ENCODE assay signal across 18 cellular contexts in genomic region chr12:130133851-130134562, GRCh38. TPM values are rescaled to one million over a fixed set of nuclear protein-coding genes. Genes with fewer than 3 reads are reported as not detected.
A peak's percentile ranks its signal among the peaks of the same experiment; 100 is the strongest.
DNase-seq lines count a peak whose midpoint lies in the region; ATAC-seq, FAIRE-seq and TF ChIP-seq lines count a peak whose summit lies in the region.
"Had no signal": no experiment of that assay in that cellular context is flagged by ENCODE, and none has a peak within 500 bp of the region (broad histone marks: within the 10 kb centered on the region; RNA-seq: fewer than 3 reads in every experiment).

No MANE protein-coding gene starts in this region.

- in situ Hi-C loops in mammary epithelial cell (cut with MboI; ENCODE audit: low sequenced_read_pairs in 2 of 2) = no loop called here

- POLR2A ChIA-PET in activated CD8-positive, alpha-beta T cell treated with anti-CD3 and anti-CD28 coated beads for 36 hours (lab: Charles Lee) = no interaction called here

- no peaks in the 10 kb centered on the region for H3K36me3 Mint-ChIP-seq in activated CD8-positive, alpha-beta T cell treated with anti-CD3 and anti-CD28 coated beads for 36 hours (ENCODE audit: low read depth)
- H3K36me3 Mint-ChIP-seq: CD14-positive monocyte; CD4-positive, alpha-beta memory T cell had no signal

- H3K4me2 ChIP-seq in keratinocyte (ENCODE audit: control insufficient read depth, extremely low read depth, insufficient read depth, low read depth, low read length) = no peak overlapping the region
- H3K4me2 ChIP-seq in mammary epithelial cell (ENCODE audit: insufficient read depth, low read depth, low read length) = no peak overlapping the region

- CTCF ChIA-PET in mammary epithelial cell (lab: Charles Lee; ENCODE audit: low non-redundant PET) = no interaction called here
- CTCF ChIA-PET in activated CD8-positive, alpha-beta T cell treated with anti-CD3 and anti-CD28 coated beads for 36 hours (lab: Charles Lee) = no interaction called here

- H3K9ac ChIP-seq in keratinocyte (ENCODE audit: control insufficient read depth, extremely low read depth, insufficient read depth, low read length) (peak overlapping the region; percentile 13), mammary epithelial cell (ENCODE audit: insufficient read depth, low read length) (no peak overlapping the region)

- no peak for TF ChIP-seq CTCF in keratinocyte (optimal IDR thresholded peaks at IDR 0.05 in 1 of 3, IDR thresholded peaks at IDR 0.05 in 1 of 3, conservative IDR thresholded peaks at IDR 0.05 in 1 of 3; ENCODE audit: extremely low read depth in 1 of 3, insufficient read depth in 2 of 3, low read length in 3 of 3)
- no peak for TF ChIP-seq CTCF in mammary epithelial cell (conservative IDR thresholded peaks at IDR 0.05 in 1 of 2, IDR thresholded peaks at IDR 0.05 in 1 of 2; ENCODE audit: extremely low read depth in 1 of 2, insufficient read depth in 1 of 2, low read depth in 1 of 2, low read length in 2 of 2)
- no peak for TF ChIP-seq CTCF in activated CD8-positive, alpha-beta T cell treated with anti-CD3 and anti-CD28 coated beads for 36 hours (IDR thresholded peaks at IDR 0.05)

- peaks cover 2% of the 10 kb centered on the region for H3K4me1 Mint-ChIP-seq in activated CD8-positive, alpha-beta T cell treated with anti-CD3 and anti-CD28 coated beads for 36 hours (ENCODE audit: low read depth)
- H3K4me1 Mint-ChIP-seq: CD14-positive monocyte had no signal

- peak overlapping the region; percentile 37 for H3K4me3 ChIP-seq in Jurkat, Clone E6-1 (ENCODE audit: low read length)
- H3K4me3 ChIP-seq in keratinocyte (ENCODE audit: control insufficient read depth in 2 of 3, extremely low read depth in 1 of 3, insufficient read depth in 2 of 3, low read depth in 1 of 3, low read length in 3 of 3) (no peak overlapping the region), mammary epithelial cell (replicated peaks in 1 of 3; ENCODE audit: insufficient read depth in 1 of 3, low read depth in 2 of 3, low read length in 3 of 3) (no peak overlapping the region)
- no peak overlapping the region for H3K4me3 ChIP-seq in effector memory CD4-positive, alpha-beta T cell (ENCODE audit: insufficient read depth, low read depth, low read length, poor library complexity, severe bottlenecking)

- 72% methylated on average over 18 of the region's 26 CpGs for WGBS in mammary epithelial cell (ENCODE audit: low coverage, missing lambda C conversion rate)

- peak; percentile 65 for DNase-seq in Jurkat, Clone E6-1 (ENCODE audit: low read depth, low spot score)
- DNase-seq in SK-N-DZ (ENCODE audit: low spot score) (peak; percentile 37), keratinocyte (ENCODE audit: low read depth, low spot score) (no peak), posterior vena cava (ENCODE audit: low spot score) (peak; percentile 68), mammary epithelial cell (no peak)
- DNase-seq in activated CD8-positive, alpha-beta T cell treated with anti-CD3 and anti-CD28 coated beads for 36 hours = no peak
- no peak for DNase-seq in effector memory CD4-positive, alpha-beta T cell
- DNase-seq: ACHN; BE2C; CD4-positive, alpha-beta memory T cell; DMS79; GF-D8; GOT3; H9 had no signal

- no peaks in the 10 kb centered on the region for H4K20me1 ChIP-seq in keratinocyte (ENCODE audit: control insufficient read depth, extremely low read depth, insufficient read depth, low read length)
- no peaks in the 10 kb centered on the region for H4K20me1 ChIP-seq in mammary epithelial cell (ENCODE audit: insufficient read depth, low read length)

- H2AFZ ChIP-seq in keratinocyte (ENCODE audit: control insufficient read depth, low read length) = peak overlapping the region; percentile 46
- no peak overlapping the region for H2AFZ ChIP-seq in mammary epithelial cell (ENCODE audit: low read depth, low read length)

- peaks cover 29% of the 10 kb centered on the region for H3K4me1 ChIP-seq in keratinocyte (ENCODE audit: control insufficient read depth, extremely low read depth, insufficient read depth, low read length)
- no peaks in the 10 kb centered on the region for H3K4me1 ChIP-seq in mammary epithelial cell (ENCODE audit: insufficient read depth, low read length)
- H3K4me1 ChIP-seq in effector memory CD4-positive, alpha-beta T cell (ENCODE audit: control insufficient read depth, insufficient read depth, low read length, poor library complexity, severe bottlenecking) = no peaks in the 10 kb centered on the region
- H3K4me1 ChIP-seq: BE2C had no signal

- H3K27me3 Mint-ChIP-seq in activated CD8-positive, alpha-beta T cell treated with anti-CD3 and anti-CD28 coated beads for 36 hours = no peaks in the 10 kb centered on the region

- H3K27ac ChIP-seq in keratinocyte (ENCODE audit: control insufficient read depth, insufficient read depth, low read length) (no peak overlapping the region), mammary epithelial cell (ENCODE audit: insufficient read depth, low read depth, low read length) (no peak overlapping the region)
- no peak overlapping the region for H3K27ac ChIP-seq in effector memory CD4-positive, alpha-beta T cell (ENCODE audit: insufficient read depth, low read length, poor library complexity, severe bottlenecking)

- no peaks in the 10 kb centered on the region for H3K9me3 ChIP-seq in keratinocyte (ENCODE audit: control insufficient read depth, low read depth, low read length)
- peaks cover 48% of the 10 kb centered on the region for H3K9me3 ChIP-seq in mammary epithelial cell (replicated peaks; ENCODE audit: insufficient read depth, low read length)
- no peaks in the 10 kb centered on the region for H3K9me3 ChIP-seq in effector memory CD4-positive, alpha-beta T cell (ENCODE audit: control insufficient read depth, low read length)

- no peak for ATAC-seq in GM19324 (IDR thresholded peaks at IDR 0.05; ENCODE audit: low FRiP score, unreplicated experiment)
- no peak for ATAC-seq in activated CD8-positive, alpha-beta T cell treated with anti-CD3 and anti-CD28 coated beads for 36 hours

- H3K27ac Mint-ChIP-seq in activated CD8-positive, alpha-beta T cell treated with anti-CD3 and anti-CD28 coated beads for 36 hours = no peak overlapping the region
- H3K27ac Mint-ChIP-seq: CD14-positive monocyte; CD4-positive, alpha-beta memory T cell had no signal

- BruUV-seq in mammary epithelial cell (replicated peaks; lab: Mats Ljungman, UMichigan) = no TSS peak

- H3K79me2 ChIP-seq in keratinocyte (ENCODE audit: control insufficient read depth, insufficient read depth, low read length) (no peaks in the 10 kb centered on the region), mammary epithelial cell (ENCODE audit: insufficient read depth, low read length) (no peaks in the 10 kb centered on the region)

- H3K27me3 ChIP-seq in keratinocyte (ENCODE audit: control insufficient read depth, extremely low read depth, insufficient read depth, low read length) (peaks cover 3% of the 10 kb centered on the region), mammary epithelial cell (ENCODE audit: insufficient read depth, low read length) (no peaks in the 10 kb centered on the region)
- H3K27me3 ChIP-seq in effector memory CD4-positive, alpha-beta T cell (replicated peaks; ENCODE audit: control insufficient read depth, insufficient read depth, low read length, poor library complexity, severe bottlenecking) = no peaks in the 10 kb centered on the region

- FAIRE-seq in keratinocyte (lab: Jason Lieb, UNC) = no peak
- FAIRE-seq: A204.1 had no signal

- no peaks in the 10 kb centered on the region for H3K36me3 ChIP-seq in keratinocyte (ENCODE audit: control insufficient read depth in 2 of 2, extremely low read depth in 1 of 2, insufficient read depth in 2 of 2, low read length in 2 of 2)
- H3K36me3 ChIP-seq in mammary epithelial cell (ENCODE audit: insufficient read depth, low read length) = no peaks in the 10 kb centered on the region
- H3K36me3 ChIP-seq in effector memory CD4-positive, alpha-beta T cell (ENCODE audit: control insufficient read depth, insufficient read depth, low read length) = no peaks in the 10 kb centered on the region
- H3K36me3 ChIP-seq: BE2C had no signal

- intact Hi-C loops in posterior vena cava (cut with DNase I) = no loop called here
- intact Hi-C loops in mammary epithelial cell (cut with micrococcal nuclease) = no loop called here
- intact Hi-C loops in activated CD8-positive, alpha-beta T cell treated with anti-CD3 and anti-CD28 coated beads for 36 hours (cut with micrococcal nuclease) = no loop called here

- peaks cover 2% of the 10 kb centered on the region for H3K9me1 ChIP-seq in keratinocyte (ENCODE audit: control insufficient read depth, extremely low read depth, insufficient read depth, low read length)

- H3K4me3 Mint-ChIP-seq in activated CD8-positive, alpha-beta T cell treated with anti-CD3 and anti-CD28 coated beads for 36 hours = no peak overlapping the region
- H3K4me3 Mint-ChIP-seq: CD14-positive monocyte; CD4-positive, alpha-beta memory T cell; H9 had no signal

- no peaks in the 10 kb centered on the region for H3K9me3 Mint-ChIP-seq in activated CD8-positive, alpha-beta T cell treated with anti-CD3 and anti-CD28 coated beads for 36 hours

- dilution Hi-C loops in keratinocyte (cut with MboI; ENCODE audit: extremely low pct_ligation_motif_present, low sequenced_read_pairs) (no loop called here), mammary epithelial cell (cut with HindIII; ENCODE audit: low sequenced_read_pairs) (no loop called here)

RNA-seq across cellular contexts. Expression of gene FZD10, which starts 28.3 kb away (rescaled TPM):
- polyA plus RNA-seq in Jurkat, Clone E6-1 (2012; ENCODE audit: insufficient read depth, insufficient read length) = not detected
- polyA plus RNA-seq in SK-N-DZ (2014; cell fraction: cytosol; rRNA removed) = 0.24 TPM in 1 of 2 replicates, not detected in the other
- polyA plus RNA-seq in SK-N-DZ (2014; cell fraction: nucleus; rRNA removed) = not detected in 2 replicates
- polyA plus RNA-seq in keratinocyte (0.55 to 1.9 TPM (median 0.67 TPM) in 3 replicates), mammary epithelial cell (not detected)
- polyA plus RNA-seq in keratinocyte (2011; ENCODE audit: low read depth) = 0.91 TPM
- 0.29 and 0.48 TPM in 2 replicates for polyA plus RNA-seq in keratinocyte (2011; cell fraction: cytosol; rRNA removed)
- 1.1 TPM in 2 replicates for polyA plus RNA-seq in keratinocyte (2011; cell fraction: nucleus; rRNA removed)
- polyA plus RNA-seq in keratinocyte (2012; ENCODE audit: low replicate concordance) = 2.0 and 2.3 TPM in 2 replicates
- polyA minus RNA-seq in keratinocyte (1.1 to 1.4 TPM (median 1.3 TPM) in 3 replicates), mammary epithelial cell (not detected)
- polyA minus RNA-seq in keratinocyte (2011; cell fraction: cytosol; rRNA and poly(A)+ RNA removed) = 2.9 TPM
- polyA minus RNA-seq in keratinocyte (2011; cell fraction: nucleus; rRNA and poly(A)+ RNA removed) = 1.5 and 2.3 TPM in 2 replicates
- total RNA-seq in posterior vena cava (1 to 10 TPM in 1 of 2 donors, under 1 TPM in 1; 0.51 to 1.1 TPM), mammary epithelial cell (under 1 TPM in 1 of 2 donors, not detected in 1; 0.09 TPM)
- not detected for total RNA-seq in activated CD8-positive, alpha-beta T cell treated with anti-CD3 and anti-CD28 coated beads for 36 hours
- total RNA-seq: CD4-positive, alpha-beta memory T cell; HT-29 had no signal
- polyA plus RNA-seq: CD14-positive monocyte; CD4-positive, alpha-beta memory T cell had no signal

Comparison
In these comparisons a context has a peak if more than half of its experiments do, and no peak if none do; other contexts are left out.
1. DNase-seq: peak in Jurkat, Clone E6-1 (single experiment), SK-N-DZ (single experiment) and posterior vena cava (single experiment); none in keratinocyte (single experiment), mammary epithelial cell (single experiment), activated CD8-positive, alpha-beta T cell treated with anti-CD3 and anti-CD28 coated beads for 36 hours (single experiment) and effector memory CD4-positive, alpha-beta T cell (0 of 3).